In genomic region chr14:68937790-68938514, GRCh38 we compare ENCODE assay signal across 1 cellular context.
TF ChIP-seq lines count a peak whose summit lies in the region.

No MANE protein-coding gene starts in this region.

TF ChIP-seq in GM12878, 131 proteins besides CTCF, POLR2A, EP300 and RAD21 (continued from another document):
- TF ChIP-seq, protein P1, sequence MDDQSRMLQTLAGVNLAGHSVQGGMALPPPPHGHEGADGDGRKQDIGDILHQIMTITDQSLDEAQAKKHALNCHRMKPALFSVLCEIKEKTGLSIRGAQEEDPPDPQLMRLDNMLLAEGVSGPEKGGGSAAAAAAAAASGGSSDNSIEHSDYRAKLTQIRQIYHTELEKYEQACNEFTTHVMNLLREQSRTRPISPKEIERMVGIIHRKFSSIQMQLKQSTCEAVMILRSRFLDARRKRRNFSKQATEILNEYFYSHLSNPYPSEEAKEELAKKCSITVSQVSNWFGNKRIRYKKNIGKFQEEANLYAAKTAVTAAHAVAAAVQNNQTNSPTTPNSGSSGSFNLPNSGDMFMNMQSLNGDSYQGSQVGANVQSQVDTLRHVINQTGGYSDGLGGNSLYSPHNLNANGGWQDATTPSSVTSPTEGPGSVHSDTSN (IDR thresholded peaks at IDR 0.05; ENCODE audit: insufficient replicate concordance, low read depth, low read length): no peak
TF ChIP-seq in GM12878: peak in this region for 0.
